ENCODE assay signal across 12 cellular contexts in genomic region chr17:2067048-2067452, GRCh38. TPM values are rescaled to one million over a fixed set of nuclear protein-coding genes. Genes with fewer than 3 reads are reported as not detected.
DNase-seq lines count a peak whose midpoint lies in the region; ATAC-seq lines count a peak whose summit lies in the region.
"Had no signal": no experiment of that assay in that cellular context is flagged by ENCODE, and none has a peak within 500 bp of the region (broad histone marks: within the 10 kb centered on the region; RNA-seq: fewer than 3 reads in every experiment).

No MANE protein-coding gene starts in this region.

- peak overlapping the region; percentile 34 to 66 (median 54) for H3K9ac ChIP-seq in skeletal muscle tissue (ENCODE audit: low read depth in 1 of 3, low read length in 3 of 3)

- H3K4me3 ChIP-seq in skeletal muscle tissue (ENCODE audit: low read length in 3 of 3): no peak overlapping the region

- peak overlapping the region; percentile 73 for H3K27ac Mint-ChIP-seq in activated T-helper 2 cell treated with anti-CD3 and anti-CD28 coated beads, Interferon-gamma antibody, Interleukin-2, Interleukin-4, amounts not matched to agents 10 μg/mL and 5 μg/mL and 100 μg/mL, durations not matched to agents 14 hours and 24 hours and 36 hours

- peaks cover 75 to 88% (median 76%) of the 10 kb centered on the region in 3 donors for H3K4me1 ChIP-seq in skeletal muscle tissue (ENCODE audit: control insufficient read depth in 3 of 3, insufficient read depth in 3 of 3, low read length in 3 of 3)

- DNase-seq in EH (ENCODE audit: low read depth) (peak; percentile 49), NCI-H345 treated with DMSO at 0.1 percent for 48 hours (lab: John Stamatoyannopoulos, UW; ENCODE audit: unreplicated experiment) (no peak), NCI-H748 (lab: John Stamatoyannopoulos, UW; ENCODE audit: unreplicated experiment) (no peak), islet precursor cell (no peak)
- no peak for DNase-seq in activated T-helper 2 cell treated with anti-CD3 and anti-CD28 coated beads, Interferon-gamma antibody, Interleukin-2, Interleukin-4, amounts not matched to agents 10 μg/mL and 5 μg/mL and 100 μg/mL, durations not matched to agents 14 hours and 24 hours and 36 hours (ENCODE audit: low spot score)
- DNase-seq: activated CD4-positive, alpha-beta T cell treated with anti-CD3 and anti-CD28 coated beads for 4 hours; kidney glomerular epithelial cell; MM.1S; NCI-H510A had no signal

- H3K9me3 Mint-ChIP-seq in activated T-helper 2 cell treated with anti-CD3 and anti-CD28 coated beads, Interferon-gamma antibody, Interleukin-2, Interleukin-4, amounts not matched to agents 10 μg/mL and 5 μg/mL and 100 μg/mL, durations not matched to agents 14 hours and 24 hours and 36 hours: no peaks in the 10 kb centered on the region

- H3K4me3 Mint-ChIP-seq in activated T-helper 2 cell treated with anti-CD3 and anti-CD28 coated beads, Interferon-gamma antibody, Interleukin-2, Interleukin-4, amounts not matched to agents 10 μg/mL and 5 μg/mL and 100 μg/mL, durations not matched to agents 14 hours and 24 hours and 36 hours (ENCODE audit: low read depth): no peak overlapping the region

- no peak for ATAC-seq in GM19397 (IDR thresholded peaks at IDR 0.05; ENCODE audit: unreplicated experiment)

- peaks cover 71% of the 10 kb centered on the region for H3K4me1 Mint-ChIP-seq in activated T-helper 2 cell treated with anti-CD3 and anti-CD28 coated beads, Interferon-gamma antibody, Interleukin-2, Interleukin-4, amounts not matched to agents 10 μg/mL and 5 μg/mL and 100 μg/mL, durations not matched to agents 14 hours and 24 hours and 36 hours (ENCODE audit: low read depth)

- H3K27me3 Mint-ChIP-seq in activated T-helper 2 cell treated with anti-CD3 and anti-CD28 coated beads, Interferon-gamma antibody, Interleukin-2, Interleukin-4, amounts not matched to agents 10 μg/mL and 5 μg/mL and 100 μg/mL, durations not matched to agents 14 hours and 24 hours and 36 hours (ENCODE audit: low read depth): no peaks in the 10 kb centered on the region

- H3K27ac ChIP-seq in layer of hippocampus (ENCODE audit: low read depth, low read length) (peak overlapping the region; percentile 24), skeletal muscle tissue (ENCODE audit: low read depth, low read length) (peak overlapping the region; percentile 76)

- intact Hi-C loops in activated T-helper 2 cell treated with anti-CD3 and anti-CD28 coated beads, Interferon-gamma antibody, Interleukin-2, Interleukin-4, amounts not matched to agents 10 μg/mL and 5 μg/mL and 100 μg/mL, durations not matched to agents 14 hours and 24 hours and 36 hours (cut with micrococcal nuclease): loop anchor here (5.0 kb wide), 1 partner anchor 195 kb away; no protein-coding TSS in a partner anchor

- peaks cover 87% of the 10 kb centered on the region for H3K36me3 Mint-ChIP-seq in activated T-helper 2 cell treated with anti-CD3 and anti-CD28 coated beads, Interferon-gamma antibody, Interleukin-2, Interleukin-4, amounts not matched to agents 10 μg/mL and 5 μg/mL and 100 μg/mL, durations not matched to agents 14 hours and 24 hours and 36 hours (ENCODE audit: low read depth)

- peaks cover 27 to 42% (median 31%) of the 10 kb centered on the region in 3 donors for H3K36me3 ChIP-seq in skeletal muscle tissue (ENCODE audit: control insufficient read depth in 3 of 3, insufficient read depth in 3 of 3, low read length in 3 of 3)

- H3K27me3 ChIP-seq in layer of hippocampus (ENCODE audit: control insufficient read depth, insufficient read depth, low read length) (no peaks in the 10 kb centered on the region), skeletal muscle tissue (ENCODE audit: control insufficient read depth in 3 of 3, insufficient read depth in 3 of 3, low read length in 3 of 3) (no peaks in the 10 kb centered on the region)

- H3K9me3 ChIP-seq in skeletal muscle tissue (ENCODE audit: control insufficient read depth in 3 of 3, low read length in 3 of 3): no peaks in the 10 kb centered on the region

RNA-seq across cellular contexts. Expression of gene HIC1, which starts 12.1 kb away (rescaled TPM):
- 42.6 and 43.5 TPM in 2 replicates for total RNA-seq in activated T-helper 2 cell treated with anti-CD3 and anti-CD28 coated beads, Interferon-gamma antibody, Interleukin-2, Interleukin-4, amounts not matched to agents 10 μg/mL and 5 μg/mL and 100 μg/mL, durations not matched to agents 14 hours and 24 hours and 36 hours
- 23.5 TPM for total RNA-seq in skeletal muscle tissue

RNA-seq across cellular contexts. Expression of gene OVCA2, which starts 25.2 kb away (rescaled TPM):
- 29.9 and 35.8 TPM in 2 replicates for total RNA-seq in activated T-helper 2 cell treated with anti-CD3 and anti-CD28 coated beads, Interferon-gamma antibody, Interleukin-2, Interleukin-4, amounts not matched to agents 10 μg/mL and 5 μg/mL and 100 μg/mL, durations not matched to agents 14 hours and 24 hours and 36 hours
- total RNA-seq in skeletal muscle tissue: 24.0 TPM

RNA-seq across cellular contexts. Expression of gene DPH1, which starts 37.1 kb away (rescaled TPM):
- 43.4 and 47.5 TPM in 2 replicates for total RNA-seq in activated T-helper 2 cell treated with anti-CD3 and anti-CD28 coated beads, Interferon-gamma antibody, Interleukin-2, Interleukin-4, amounts not matched to agents 10 μg/mL and 5 μg/mL and 100 μg/mL, durations not matched to agents 14 hours and 24 hours and 36 hours
- 14.1 TPM for total RNA-seq in skeletal muscle tissue

RNA-seq across cellular contexts. Expression of gene RTN4RL1, which starts 41.9 kb away (rescaled TPM):
- total RNA-seq in activated T-helper 2 cell treated with anti-CD3 and anti-CD28 coated beads, Interferon-gamma antibody, Interleukin-2, Interleukin-4, amounts not matched to agents 10 μg/mL and 5 μg/mL and 100 μg/mL, durations not matched to agents 14 hours and 24 hours and 36 hours: 0.25 and 0.51 TPM in 2 replicates
- total RNA-seq in skeletal muscle tissue: 1.0 TPM
